ENCODE assay signal across 24 cellular contexts in genomic region chr10:129402459-129402858, GRCh38.
"Had no signal": no experiment of that assay in that cellular context is flagged by ENCODE, and none has a peak within 500 bp of the region (broad histone marks: within the 10 kb centered on the region; RNA-seq: fewer than 3 reads in every experiment).

No MANE protein-coding gene starts in this region.

- H3K9me3 ChIP-seq: Peyer's patch, SJCRH30 had no signal

- H3K4me1 ChIP-seq: Peyer's patch, SJCRH30 had no signal

- H3K27me3 ChIP-seq: Peyer's patch, SJCRH30 had no signal

- H3K4me3 ChIP-seq: K562, PC-9, Peyer's patch, SJCRH30 had no signal

- ATAC-seq: K562, Right ventricle myocardium inferior, SK-N-SH treated with all-trans-retinoic acid at 6 μM for 48 hours had no signal

- H3K4me3 Mint-ChIP-seq: IgD-negative memory B cell had no signal

- DNase-seq: Kasumi-1, MM.1S, NCI-H1092 treated with DMSO at 0.1 percent for 48 hours, NCI-H1436, NCI-H187, NCI-H2029, NCI-H2081 treated with DMSO at 0.1 percent for 48 hours, NCI-H2171, NCI-H226, NCI-H446, NCI-H510A, NCI-H524 treated with DMSO at 0.1 percent for 48 hours, NCI-H69, NCI-H774, PC-9, Peyer's patch, SHP77 treated with DMSO at 0.1 percent for 48 hours, SJCRH30 had no signal

- H3K4me1 Mint-ChIP-seq: IgD-negative memory B cell had no signal

- H3K9me3 Mint-ChIP-seq: IgD-negative memory B cell had no signal

- H3K27ac ChIP-seq: HL-60, KMS-11, PC-9, Peyer's patch, SJCRH30 had no signal

- H3K36me3 ChIP-seq: Peyer's patch, SJCRH30 had no signal
